In the genomic region with DNA sequence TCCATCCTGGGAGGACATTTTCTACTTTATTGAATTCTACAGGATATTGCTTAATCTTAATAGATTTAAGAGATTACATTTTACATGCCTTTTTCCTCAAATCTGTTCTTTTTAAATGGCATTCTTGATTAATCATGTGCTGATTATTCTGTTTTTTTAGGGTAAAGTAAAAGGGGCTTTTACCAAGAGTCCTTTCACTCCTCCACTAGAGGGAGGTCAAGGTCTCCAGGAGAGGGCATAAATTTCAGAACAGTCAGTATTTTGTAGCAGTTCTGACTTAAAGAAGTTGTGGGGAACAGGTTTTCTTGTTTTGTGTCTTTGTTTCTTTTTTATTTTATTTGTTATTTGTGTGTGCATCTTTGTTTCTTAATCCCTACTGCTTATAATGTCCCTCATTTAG, we compare ENCODE assay signal across 8 cellular contexts. TPM values are rescaled to one million over a fixed set of nuclear protein-coding genes. Genes with fewer than 3 reads are reported as not detected.
DNase-seq lines count a peak whose midpoint lies in the region; ATAC-seq, FAIRE-seq and TF ChIP-seq lines count a peak whose summit lies in the region.

No MANE protein-coding gene starts in this region.

- no peaks in the 10 kb centered on the region for H3K4me1 Mint-ChIP-seq in immature natural killer cell
- H3K4me1 Mint-ChIP-seq in stimulated activated memory B cell treated with anti-CD40 and anti-IgM and Interleukin-4, amounts not matched to agents 10 μg/mL and 1 μg/mL and 100 μg/mL, for 72 hours, result peaks cover 15% of the 10 kb centered on the region

- H3K4me3 Mint-ChIP-seq in immature natural killer cell, result no peak overlapping the region
- H3K4me3 Mint-ChIP-seq in stimulated activated memory B cell treated with anti-CD40 and anti-IgM and Interleukin-4, amounts not matched to agents 10 μg/mL and 1 μg/mL and 100 μg/mL, for 72 hours, result no peak overlapping the region

- no peak overlapping the region for H3K4me3 ChIP-seq in ascending aorta
- H3K4me3 ChIP-seq in kidney (ENCODE audit: low read length in 2 of 2), result no peak overlapping the region

- H3K27ac Mint-ChIP-seq in immature natural killer cell, result no peak overlapping the region
- no peak overlapping the region for H3K27ac Mint-ChIP-seq in stimulated activated memory B cell treated with anti-CD40 and anti-IgM and Interleukin-4, amounts not matched to agents 10 μg/mL and 1 μg/mL and 100 μg/mL, for 72 hours

- H3K27me3 Mint-ChIP-seq in immature natural killer cell (ENCODE audit: low read depth in 3 of 3), result peaks cover 0 to 2% (median 0%) of the 10 kb centered on the region in 3 donors
- no peaks in the 10 kb centered on the region for H3K27me3 Mint-ChIP-seq in stimulated activated memory B cell treated with anti-CD40 and anti-IgM and Interleukin-4, amounts not matched to agents 10 μg/mL and 1 μg/mL and 100 μg/mL, for 72 hours

- H3K9me3 ChIP-seq in ascending aorta, result no peaks in the 10 kb centered on the region
- H3K9me3 ChIP-seq in kidney (ENCODE audit: control insufficient read depth in 1 of 2, low read length in 2 of 2), result no peaks in the 10 kb centered on the region

- no peaks in the 10 kb centered on the region for H3K27me3 ChIP-seq in ascending aorta

- H3K9me3 Mint-ChIP-seq in immature natural killer cell, result no peaks in the 10 kb centered on the region
- no peaks in the 10 kb centered on the region for H3K9me3 Mint-ChIP-seq in stimulated activated memory B cell treated with anti-CD40 and anti-IgM and Interleukin-4, amounts not matched to agents 10 μg/mL and 1 μg/mL and 100 μg/mL, for 72 hours

- peaks cover 46 to 78% (median 59%) of the 10 kb centered on the region in 3 donors for H3K36me3 Mint-ChIP-seq in immature natural killer cell
- H3K36me3 Mint-ChIP-seq in stimulated activated memory B cell treated with anti-CD40 and anti-IgM and Interleukin-4, amounts not matched to agents 10 μg/mL and 1 μg/mL and 100 μg/mL, for 72 hours, result peaks cover 77% of the 10 kb centered on the region

- peak; percentile 29 for DNase-seq in EH (ENCODE audit: low read depth)
- DNase-seq in HT-29 (ENCODE audit: low spot score), result peak; percentile 68
- DNase-seq in ascending aorta (ENCODE audit: low spot score in 2 of 2), result no peak
- no peak for DNase-seq in kidney
- DNase-seq in immature natural killer cell, result no peak
- no peak for DNase-seq in stimulated activated CD4-positive, alpha-beta T cell treated with anti-CD3 and anti-CD28 coated beads, Interleukin-4, amount 100 ng/mL, for 24 hours
- DNase-seq in omental fat pad (ENCODE audit: low spot score), result no peak

- H3K4me1 ChIP-seq in ascending aorta (peaks cover 0 to 21% of the 10 kb centered on the region in 2 donors), kidney (ENCODE audit: control insufficient read depth in 1 of 2, insufficient read depth in 1 of 2, low read depth in 1 of 2, low read length in 2 of 2) (no peaks in the 10 kb centered on the region)

- peak overlapping the region; percentile 62 to 65 for H3K27ac ChIP-seq in ascending aorta
- H3K27ac ChIP-seq in kidney (ENCODE audit: low read depth in 2 of 2, low read length in 2 of 2), result no peak overlapping the region

- TF ChIP-seq CTCF in ascending aorta (IDR thresholded peaks at IDR 0.05) (peak; percentile 53 to 77 (median 62)), kidney (IDR thresholded peaks at IDR 0.05; ENCODE audit: borderline replicate concordance, extremely low read depth, insufficient read depth) (peak; percentile 39), omental fat pad (IDR thresholded peaks at IDR 0.05) (no peak)

- H3K9ac ChIP-seq in kidney (ENCODE audit: low read length in 2 of 2), result no peak overlapping the region

- no peak for ATAC-seq in stimulated activated memory B cell treated with anti-CD40 and anti-IgM and Interleukin-4, amounts not matched to agents 10 μg/mL and 1 μg/mL and 100 μg/mL, for 72 hours
- no peak for ATAC-seq in omental fat pad (ENCODE audit: low FRiP score)

- intact Hi-C loops in ascending aorta (cut with DNase I), result loop anchor here (2.0 to 10.0 kb wide), 2 partner anchors 114 to 188 kb away; a partner anchor contains a TSS
- intact Hi-C loops in kidney (cut with DNase I), result loop anchor here (10.0 kb wide), 1 partner anchor 98 kb away; no protein-coding TSS in a partner anchor

- FAIRE-seq in kidney (lab: Jason Lieb, UNC), result no peak

- H3K36me3 ChIP-seq in ascending aorta (peaks cover 23 to 73% of the 10 kb centered on the region in 2 donors), kidney (ENCODE audit: control insufficient read depth in 1 of 2, insufficient read depth in 2 of 2, low read length in 2 of 2) (peaks cover 24 to 56% of the 10 kb centered on the region in 2 donors)

RNA-seq across cellular contexts. Expression of a gene that starts 25.4 kb away (rescaled TPM):
- 24.5 and 26.7 TPM in 2 replicates for total RNA-seq in HT-29 (2014; rRNA removed; shearing (Covaris generic))
- total RNA-seq in ascending aorta (5.3 TPM), kidney (28.3 TPM), omental fat pad (10 to 100 TPM; 31.6 to 49.4 (median 38.8) TPM)
- polyA plus RNA-seq in kidney (ENCODE audit: insufficient read depth, low read depth, low replicate concordance) (15.6 TPM), immature natural killer cell (10 to 100 TPM in 1 of 3 donors, 1 to 10 TPM in 2; 2.2 to 12.5 (median 8.1) TPM)

Comparison
In these comparisons a context has a peak if more than half of its experiments do, and no peak if none do; other contexts are left out.
1. DNase-seq: peak in EH (single experiment) and HT-29 (single experiment); none in ascending aorta (0 of 2), kidney (single experiment), immature natural killer cell (0 of 3), stimulated activated CD4-positive, alpha-beta T cell treated with anti-CD3 and anti-CD28 coated beads, Interleukin-4, amount 100 ng/mL, for 24 hours (single experiment) and omental fat pad (single experiment).
2. H3K27ac ChIP-seq: peak in ascending aorta (2 of 2); none in kidney (0 of 2).
3. CTCF ChIP-seq: peak in ascending aorta (3 of 3) and kidney (single experiment); none in omental fat pad (0 of 3).